18 cellular contexts compared by ENCODE assay signal in the genomic region with DNA sequence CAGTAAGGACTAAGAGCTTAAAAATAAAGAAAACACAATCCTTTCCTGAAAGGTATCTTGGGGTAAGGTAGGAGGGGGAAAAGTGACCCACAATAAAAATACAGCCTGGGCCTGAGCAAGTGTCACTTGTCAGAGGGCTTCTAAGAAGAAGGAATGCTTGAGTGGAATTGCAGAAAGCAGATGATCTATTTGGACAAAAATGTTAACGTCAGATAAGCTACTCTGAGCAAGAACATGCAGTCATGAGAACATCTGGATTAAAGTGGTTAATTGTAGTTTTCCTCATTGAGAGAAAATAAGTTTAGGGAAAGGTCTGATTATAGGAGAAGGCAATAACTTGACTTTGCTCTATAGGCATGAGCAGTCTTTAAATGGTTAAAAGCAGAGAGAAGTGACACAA.
"Had no signal": no experiment of that assay in that cellular context is flagged by ENCODE, and none has a peak within 500 bp of the region (broad histone marks: within the 10 kb centered on the region; RNA-seq: fewer than 3 reads in every experiment).

No MANE protein-coding gene starts in this region.

- H3K4me3 ChIP-seq: colonic mucosa, esophagus squamous epithelium, heart left ventricle, left lung, lower lobe of right lung, pancreas, suprapubic skin, thyroid gland had no signal

- H3K4me1 ChIP-seq: colonic mucosa, esophagus squamous epithelium, heart left ventricle, left lung, lower lobe of right lung, suprapubic skin, thyroid gland had no signal

- ATAC-seq: left lung; lower lobe of right lung; pancreas; right cardiac atrium; stimulated activated effector memory CD8-positive, alpha-beta T cell treated with anti-CD3 and anti-CD28 coated beads, Interleukin-12 subunit alpha, Interleukin-12 subunit beta, amount 100 ng/mL, for 72 hours; stimulated activated naive CD8-positive, alpha-beta T cell treated with anti-CD3 and anti-CD28 coated beads, Interleukin-15, Interleukin-2, amounts not matched to agents 100 U/mL and 50 U/mL, for 24 hours had no signal

- H3K27me3 ChIP-seq: colonic mucosa, esophagus squamous epithelium, heart left ventricle, left lung, pancreas, suprapubic skin, thyroid gland had no signal

- H3K36me3 ChIP-seq: colonic mucosa, esophagus squamous epithelium, heart left ventricle, left lung, lower lobe of right lung, pancreas, suprapubic skin, thyroid gland had no signal

- H3K9me3 ChIP-seq: colonic mucosa, esophagus squamous epithelium, left lung, lower lobe of right lung, pancreas, suprapubic skin, thyroid gland had no signal

- H3K27ac ChIP-seq: colonic mucosa, esophagus squamous epithelium, heart left ventricle, left lung, lower lobe of right lung, pancreas, suprapubic skin, thyroid gland had no signal

- DNase-seq: colonic mucosa; dermis blood vessel endothelial cell; esophagus squamous epithelium; heart left ventricle; hippocampal formation; islet precursor cell; left lung; lower lobe of right lung; naive B cell; occipital lobe; pancreas; stimulated activated CD4-positive, alpha-beta T cell treated with anti-CD3 and anti-CD28 coated beads, Interleukin-4, amount 100 ng/mL, for 1 hour; stimulated activated CD8-positive, alpha-beta memory T cell treated with anti-CD3 and anti-CD28 coated beads, Interleukin-4, amount 100 ng/mL, for 48 hours; stimulated activated naive CD8-positive, alpha-beta T cell treated with anti-CD3 and anti-CD28 coated beads, Interleukin-15, Interleukin-2, amounts not matched to agents 100 U/mL and 50 U/mL, for 24 hours; thyroid gland had no signal
